ENCODE assay signal across 8 cellular contexts in genomic region chr13:112968380-112968909, GRCh38. TPM values are rescaled to one million over a fixed set of nuclear protein-coding genes. Genes with fewer than 3 reads are reported as not detected.
A peak's percentile ranks its signal among the peaks of the same experiment; 100 is the strongest.
DNase-seq lines count a peak whose midpoint lies in the region; ATAC-seq and TF ChIP-seq lines count a peak whose summit lies in the region.

No MANE protein-coding gene starts in this region.

- peaks cover 14% of the 10 kb centered on the region for H3K4me1 Mint-ChIP-seq in activated CD8-positive, alpha-beta memory T cell treated with anti-CD3 and anti-CD28 coated beads, Interleukin-2, amount 10 ng/mL, durations not matched to agents 7 days and 5 days
- H3K4me1 Mint-ChIP-seq in glutamatergic neuron (ENCODE audit: low read depth, unreplicated experiment): peaks cover 12% of the 10 kb centered on the region

- DNase-seq in D341Med (ENCODE audit: low spot score) (peak; percentile 69), NCI-H128 (lab: John Stamatoyannopoulos, UW; ENCODE audit: unreplicated experiment) (peak; percentile 54), glutamatergic neuron (peak; percentile 43), posterior cingulate gyrus (peak in 8 of 10 donors; percentile 29 to 92 (median 62))
- no peak for DNase-seq in activated CD8-positive, alpha-beta memory T cell treated with anti-CD3 and anti-CD28 coated beads, Interleukin-2, amount 10 ng/mL, durations not matched to agents 7 days and 5 days

- ATAC-seq in activated CD8-positive, alpha-beta memory T cell treated with anti-CD3 and anti-CD28 coated beads, Interleukin-2, amount 10 ng/mL, durations not matched to agents 7 days and 5 days: peak; percentile 35
- ATAC-seq in GM18867 (IDR thresholded peaks at IDR 0.05; ENCODE audit: unreplicated experiment) (no peak), GM21367 (IDR thresholded peaks at IDR 0.05; ENCODE audit: unreplicated experiment) (no peak), GM19324 (IDR thresholded peaks at IDR 0.05; ENCODE audit: low FRiP score, unreplicated experiment) (no peak)

- no peak overlapping the region for H3K27ac Mint-ChIP-seq in activated CD8-positive, alpha-beta memory T cell treated with anti-CD3 and anti-CD28 coated beads, Interleukin-2, amount 10 ng/mL, durations not matched to agents 7 days and 5 days
- no peak overlapping the region for H3K27ac Mint-ChIP-seq in glutamatergic neuron (ENCODE audit: unreplicated experiment)

- H3K4me3 Mint-ChIP-seq in activated CD8-positive, alpha-beta memory T cell treated with anti-CD3 and anti-CD28 coated beads, Interleukin-2, amount 10 ng/mL, durations not matched to agents 7 days and 5 days: peak overlapping the region; percentile 38
- H3K4me3 Mint-ChIP-seq in glutamatergic neuron (ENCODE audit: unreplicated experiment): peak overlapping the region; percentile 75

- H3K9me3 Mint-ChIP-seq in activated CD8-positive, alpha-beta memory T cell treated with anti-CD3 and anti-CD28 coated beads, Interleukin-2, amount 10 ng/mL, durations not matched to agents 7 days and 5 days (ENCODE audit: low read depth): no peaks in the 10 kb centered on the region
- H3K9me3 Mint-ChIP-seq in glutamatergic neuron (ENCODE audit: unreplicated experiment): peaks cover 6% of the 10 kb centered on the region

- CTCF ChIA-PET in activated CD8-positive, alpha-beta memory T cell treated with anti-CD3 and anti-CD28 coated beads, Interleukin-2, amount 10 ng/mL, durations not matched to agents 7 days and 5 days (lab: Charles Lee): interaction anchor here (1.0 to 1.3 kb wide), 2 partner anchors 18 to 38 kb away, joined by 3 to 4 read pairs; no protein-coding TSS in a partner anchor

- intact Hi-C loops in posterior cingulate gyrus (cut with DNase I): no loop called here

- peaks cover 2% of the 10 kb centered on the region for H3K36me3 Mint-ChIP-seq in activated CD8-positive, alpha-beta memory T cell treated with anti-CD3 and anti-CD28 coated beads, Interleukin-2, amount 10 ng/mL, durations not matched to agents 7 days and 5 days
- H3K36me3 Mint-ChIP-seq in glutamatergic neuron (ENCODE audit: unreplicated experiment): peaks cover 15% of the 10 kb centered on the region

- peaks cover 24% of the 10 kb centered on the region for H3K27me3 Mint-ChIP-seq in activated CD8-positive, alpha-beta memory T cell treated with anti-CD3 and anti-CD28 coated beads, Interleukin-2, amount 10 ng/mL, durations not matched to agents 7 days and 5 days
- peaks cover 7% of the 10 kb centered on the region for H3K27me3 Mint-ChIP-seq in glutamatergic neuron (ENCODE audit: unreplicated experiment)

- peak; percentile 19 for TF ChIP-seq CTCF in glutamatergic neuron (IDR thresholded peaks at IDR 0.05; ENCODE audit: partially characterized antibody, unreplicated experiment)

RNA-seq across cellular contexts. Expression of gene MCF2L, which starts 0.6 kb away (rescaled TPM):
- 1 to 10 TPM; 1.6 to 2.8 TPM for total RNA-seq in activated CD8-positive, alpha-beta memory T cell treated with anti-CD3 and anti-CD28 coated beads, Interleukin-2, amount 10 ng/mL, durations not matched to agents 7 days and 5 days
- 83.0 TPM for total RNA-seq in glutamatergic neuron (ENCODE audit: unreplicated experiment)

Comparison
In these comparisons a context has a peak if more than half of its experiments do, and no peak if none do; other contexts are left out.
1. RNA of gene MCF2L, which starts 0.6 kb away (total RNA-seq): 83.0 TPM in glutamatergic neuron (single experiment); 1.6 to 2.8 TPM in activated CD8-positive, alpha-beta memory T cell treated with anti-CD3 and anti-CD28 coated beads, Interleukin-2, amount 10 ng/mL, durations not matched to agents 7 days and 5 days; every median in the first group is over 10 times any median in the second.